20 cellular contexts compared by ENCODE assay signal in genomic region chr17:8695916-8696415, GRCh38. TPM values are rescaled to one million over a fixed set of nuclear protein-coding genes. Genes with fewer than 3 reads are reported as not detected.
DNase-seq lines count a peak whose midpoint lies in the region; ATAC-seq and TF ChIP-seq lines count a peak whose summit lies in the region.
"Had no signal": no experiment of that assay in that cellular context is flagged by ENCODE, and none has a peak within 500 bp of the region (broad histone marks: within the 10 kb centered on the region; RNA-seq: fewer than 3 reads in every experiment).

No MANE protein-coding gene starts in this region.

- H3K27ac Mint-ChIP-seq in neural crest cell (ENCODE audit: unreplicated experiment) (peak overlapping the region; percentile 12), type B pancreatic cell (peak overlapping the region; percentile 85)
- H3K27ac Mint-ChIP-seq in activated CD8-positive, alpha-beta T cell treated with anti-CD3 and anti-CD28 coated beads for 36 hours, result no peak overlapping the region
- H3K27ac Mint-ChIP-seq: CD8-positive, alpha-beta memory T cell had no signal

- CTCF ChIA-PET in activated CD8-positive, alpha-beta T cell treated with anti-CD3 and anti-CD28 coated beads for 36 hours (lab: Charles Lee), result no interaction called here

- DNase-seq in SJSA1 (ENCODE audit: low read depth in 1 of 2, low spot score in 2 of 2) (no peak), islet precursor cell (peak; percentile 54), neural crest cell (ENCODE audit: low read depth, low spot score) (no peak), type B pancreatic cell (ENCODE audit: extremely low spot score, unreplicated experiment) (no peak), NCI-H1417 treated with DMSO at 0.1 percent for 48 hours (lab: John Stamatoyannopoulos, UW) (no peak), inferior parietal cortex (ENCODE audit: extremely low spot score) (no peak)
- DNase-seq in activated CD8-positive, alpha-beta T cell treated with anti-CD3 and anti-CD28 coated beads for 36 hours, result no peak
- DNase-seq: CD8-positive, alpha-beta memory T cell; GF-D8; NCI-H1930; NCI-H2171; NCI-H446; NCI-H748 treated with DMSO at 0.1 percent for 48 hours; PC-3 had no signal

- no peak for ATAC-seq in activated CD8-positive, alpha-beta T cell treated with anti-CD3 and anti-CD28 coated beads for 36 hours
- no peak for ATAC-seq in GM18909 (IDR thresholded peaks at IDR 0.05; ENCODE audit: poor library complexity, unreplicated experiment)
- ATAC-seq: A549, PC-3 had no signal

- POLR2A ChIA-PET in activated CD8-positive, alpha-beta T cell treated with anti-CD3 and anti-CD28 coated beads for 36 hours (lab: Charles Lee), result interaction anchor here (0.6 kb wide), 1 partner anchor 225 kb away, joined by 3 read pairs; no protein-coding TSS in a partner anchor

- no peak overlapping the region for H3K4me3 ChIP-seq in SJSA1
- H3K4me3 ChIP-seq: A549; BLaER1 treated with 17β-estradiol and CSF1 and Interleukin-3, amounts not matched to agents 10 nM and 100 nM had no signal

- peaks cover 57% of the 10 kb centered on the region for H3K4me1 ChIP-seq in SJSA1 (replicated peaks)

- H3K27me3 ChIP-seq in SJSA1 (replicated peaks), result no peaks in the 10 kb centered on the region
- H3K27me3 ChIP-seq: BLaER1 treated with 17β-estradiol and CSF1 and Interleukin-3, amounts not matched to agents 10 nM and 100 nM had no signal

- H3K4me3 Mint-ChIP-seq in neural crest cell, result no peak overlapping the region
- no peak overlapping the region for H3K4me3 Mint-ChIP-seq in type B pancreatic cell
- H3K4me3 Mint-ChIP-seq in activated CD8-positive, alpha-beta T cell treated with anti-CD3 and anti-CD28 coated beads for 36 hours, result no peak overlapping the region
- H3K4me3 Mint-ChIP-seq: CD8-positive, alpha-beta memory T cell had no signal

- H3K9me3 ChIP-seq in SJSA1 (replicated peaks), result no peaks in the 10 kb centered on the region
- H3K9me3 ChIP-seq: A549; BLaER1 treated with 17β-estradiol and CSF1 and Interleukin-3, amounts not matched to agents 10 nM and 100 nM had no signal

- TF ChIP-seq CTCF in neural crest cell (conservative IDR thresholded peaks at IDR 0.05), result no peak
- no peak for TF ChIP-seq CTCF in type B pancreatic cell (conservative IDR thresholded peaks at IDR 0.05)
- TF ChIP-seq CTCF in activated CD8-positive, alpha-beta T cell treated with anti-CD3 and anti-CD28 coated beads for 36 hours (IDR thresholded peaks at IDR 0.05), result no peak

- H3K9me3 Mint-ChIP-seq in neural crest cell (no peaks in the 10 kb centered on the region), type B pancreatic cell (peaks cover 5% of the 10 kb centered on the region)
- no peaks in the 10 kb centered on the region for H3K9me3 Mint-ChIP-seq in activated CD8-positive, alpha-beta T cell treated with anti-CD3 and anti-CD28 coated beads for 36 hours
- H3K9me3 Mint-ChIP-seq: CD8-positive, alpha-beta memory T cell had no signal

- intact Hi-C loops in activated CD8-positive, alpha-beta T cell treated with anti-CD3 and anti-CD28 coated beads for 36 hours (cut with micrococcal nuclease), result no loop called here

- H3K36me3 Mint-ChIP-seq in neural crest cell (ENCODE audit: low read depth), result no peaks in the 10 kb centered on the region
- H3K36me3 Mint-ChIP-seq in type B pancreatic cell, result no peaks in the 10 kb centered on the region
- H3K36me3 Mint-ChIP-seq in activated CD8-positive, alpha-beta T cell treated with anti-CD3 and anti-CD28 coated beads for 36 hours (ENCODE audit: low read depth), result no peaks in the 10 kb centered on the region

- no peaks in the 10 kb centered on the region for H3K36me3 ChIP-seq in SJSA1
- H3K36me3 ChIP-seq: BLaER1 treated with 17β-estradiol and CSF1 and Interleukin-3, amounts not matched to agents 10 nM and 100 nM had no signal

- H3K4me1 Mint-ChIP-seq in neural crest cell (peaks cover 37% of the 10 kb centered on the region), type B pancreatic cell (ENCODE audit: unreplicated experiment) (peaks cover 48% of the 10 kb centered on the region)
- H3K4me1 Mint-ChIP-seq in activated CD8-positive, alpha-beta T cell treated with anti-CD3 and anti-CD28 coated beads for 36 hours (ENCODE audit: low read depth), result peaks cover 3% of the 10 kb centered on the region

- peak overlapping the region; percentile 97 for H3K27ac ChIP-seq in SJSA1
- H3K27ac ChIP-seq: A549; BLaER1 treated with 17β-estradiol and CSF1 and Interleukin-3, amounts not matched to agents 10 nM and 100 nM; RWPE1 had no signal

- H3K27me3 Mint-ChIP-seq in neural crest cell (ENCODE audit: low read depth) (no peaks in the 10 kb centered on the region), type B pancreatic cell (no peaks in the 10 kb centered on the region)
- peaks cover 14% of the 10 kb centered on the region for H3K27me3 Mint-ChIP-seq in activated CD8-positive, alpha-beta T cell treated with anti-CD3 and anti-CD28 coated beads for 36 hours

RNA-seq across cellular contexts. Expression of gene CCDC42, which starts 48.7 kb away (rescaled TPM):
- not detected in 2 replicates for total RNA-seq in SJSA1 (2014; rRNA removed; shearing (Covaris generic))
- total RNA-seq in neural crest cell, result not detected in 2 replicates
- total RNA-seq in type B pancreatic cell (ENCODE audit: low replicate concordance), result not detected in 2 replicates
- under 1 TPM; 0.38 to 0.65 TPM for total RNA-seq in activated CD8-positive, alpha-beta T cell treated with anti-CD3 and anti-CD28 coated beads for 36 hours
- total RNA-seq: HT1080, LHCN-M2, PC-3 had no signal
